10 cellular contexts compared by ENCODE assay signal in genomic region chr1:75338974-75339483, GRCh38.
DNase-seq lines count a peak whose midpoint lies in the region; ATAC-seq lines count a peak whose summit lies in the region.
"Had no signal": no experiment of that assay in that cellular context is flagged by ENCODE, and none has a peak within 500 bp of the region (broad histone marks: within the 10 kb centered on the region; RNA-seq: fewer than 3 reads in every experiment).

No MANE protein-coding gene starts in this region.

- ATAC-seq in HG02870 (IDR thresholded peaks at IDR 0.05; ENCODE audit: unreplicated experiment) = peak; percentile 87
- ATAC-seq in stimulated activated naive B cell treated with anti-CD40 and anti-IgM and Interleukin-4, amounts not matched to agents 10 μg/mL and 1 μg/mL and 100 μg/mL, for 72 hours (replicated peaks) = peak; percentile 90 to 92

- H3K4me3 ChIP-seq in CD4-positive, alpha-beta memory T cell (ENCODE audit: low read length in 2 of 2) = no peak overlapping the region
- H3K4me3 ChIP-seq: testis had no signal

- peaks cover 4 to 20% of the 10 kb centered on the region in 2 donors for H3K4me1 Mint-ChIP-seq in stimulated activated naive B cell treated with anti-CD40 and anti-IgM and Interleukin-4, amounts not matched to agents 10 μg/mL and 1 μg/mL and 100 μg/mL, for 72 hours
- no peaks in the 10 kb centered on the region for H3K4me1 Mint-ChIP-seq in CD4-positive, alpha-beta memory T cell

- H3K27ac ChIP-seq in CD4-positive, alpha-beta memory T cell (ENCODE audit: low read depth, low read length) = no peak overlapping the region
- H3K27ac ChIP-seq: testis had no signal

- intact Hi-C loops in CD4-positive, alpha-beta memory T cell (cut with micrococcal nuclease) = no loop called here

- no peaks in the 10 kb centered on the region for H3K36me3 ChIP-seq in CD4-positive, alpha-beta memory T cell (ENCODE audit: insufficient read depth, low read length)

- no peaks in the 10 kb centered on the region for H3K27me3 ChIP-seq in CD4-positive, alpha-beta memory T cell (ENCODE audit: insufficient read depth, low read length)
- H3K27me3 ChIP-seq: testis had no signal

- peak overlapping the region; percentile 42 for H3K27ac Mint-ChIP-seq in stimulated activated naive B cell treated with anti-CD40 and anti-IgM and Interleukin-4, amounts not matched to agents 10 μg/mL and 1 μg/mL and 100 μg/mL, for 72 hours
- H3K27ac Mint-ChIP-seq in CD4-positive, alpha-beta memory T cell = no peak overlapping the region

- POLR2A ChIA-PET in CD4-positive, alpha-beta memory T cell (lab: Charles Lee; ENCODE audit: partially characterized antibody) = no interaction called here

- DNase-seq in NCI-H2227 (lab: John Stamatoyannopoulos, UW; ENCODE audit: unreplicated experiment) (peak; percentile 10), NCI-H2227 treated with DMSO at 0.1 percent for 48 hours (lab: John Stamatoyannopoulos, UW) (no peak), NCI-H1436 treated with DMSO at 0.1 percent for 48 hours (lab: John Stamatoyannopoulos, UW) (peak; percentile 79), OCI-M2 (lab: John Stamatoyannopoulos, UW; ENCODE audit: unreplicated experiment) (no peak), AML-193 (lab: John Stamatoyannopoulos, UW) (no peak)
- DNase-seq in stimulated activated naive B cell treated with anti-CD40 and anti-IgM and Interleukin-4, amounts not matched to agents 10 μg/mL and 1 μg/mL and 100 μg/mL, for 72 hours = peak; percentile 17
- no peak for DNase-seq in CD4-positive, alpha-beta memory T cell
- DNase-seq: foreskin fibroblast, testis had no signal

- CTCF ChIA-PET in CD4-positive, alpha-beta memory T cell (lab: Charles Lee; ENCODE audit: partially characterized antibody) = no interaction called here

- no peaks in the 10 kb centered on the region for H3K4me1 ChIP-seq in CD4-positive, alpha-beta memory T cell (ENCODE audit: insufficient read depth, low read length)
- H3K4me1 ChIP-seq: testis had no signal

- H3K9me3 ChIP-seq in CD4-positive, alpha-beta memory T cell (ENCODE audit: control insufficient read depth in 1 of 2, low read length in 2 of 2) = no peaks in the 10 kb centered on the region
- H3K9me3 ChIP-seq: testis had no signal

- peaks cover 0 to 4% of the 10 kb centered on the region in 2 donors for H3K27me3 Mint-ChIP-seq in stimulated activated naive B cell treated with anti-CD40 and anti-IgM and Interleukin-4, amounts not matched to agents 10 μg/mL and 1 μg/mL and 100 μg/mL, for 72 hours
- no peaks in the 10 kb centered on the region for H3K27me3 Mint-ChIP-seq in CD4-positive, alpha-beta memory T cell

- no peak overlapping the region for H3K4me3 Mint-ChIP-seq in stimulated activated naive B cell treated with anti-CD40 and anti-IgM and Interleukin-4, amounts not matched to agents 10 μg/mL and 1 μg/mL and 100 μg/mL, for 72 hours
- no peak overlapping the region for H3K4me3 Mint-ChIP-seq in CD4-positive, alpha-beta memory T cell

- no peaks in the 10 kb centered on the region for H3K9me3 Mint-ChIP-seq in stimulated activated naive B cell treated with anti-CD40 and anti-IgM and Interleukin-4, amounts not matched to agents 10 μg/mL and 1 μg/mL and 100 μg/mL, for 72 hours
- peaks cover 0 to 3% (median under 1%) of the 10 kb centered on the region in 8 donors for H3K9me3 Mint-ChIP-seq in CD4-positive, alpha-beta memory T cell

- H3K36me3 Mint-ChIP-seq in stimulated activated naive B cell treated with anti-CD40 and anti-IgM and Interleukin-4, amounts not matched to agents 10 μg/mL and 1 μg/mL and 100 μg/mL, for 72 hours = no peaks in the 10 kb centered on the region
- H3K36me3 Mint-ChIP-seq in CD4-positive, alpha-beta memory T cell = no peaks in the 10 kb centered on the region

Comparison
In these comparisons a context has a peak if more than half of its experiments do, and no peak if none do; other contexts are left out.
1. DNase-seq: peak in NCI-H2227 (single experiment), NCI-H1436 treated with DMSO at 0.1 percent for 48 hours (single experiment) and stimulated activated naive B cell treated with anti-CD40 and anti-IgM and Interleukin-4, amounts not matched to agents 10 μg/mL and 1 μg/mL and 100 μg/mL, for 72 hours (single experiment); none in NCI-H2227 treated with DMSO at 0.1 percent for 48 hours (single experiment), CD4-positive, alpha-beta memory T cell (0 of 5), OCI-M2 (single experiment) and AML-193 (0 of 2).